Comparison of ENCODE assay signal across 1 cellular context in the genomic region with DNA sequence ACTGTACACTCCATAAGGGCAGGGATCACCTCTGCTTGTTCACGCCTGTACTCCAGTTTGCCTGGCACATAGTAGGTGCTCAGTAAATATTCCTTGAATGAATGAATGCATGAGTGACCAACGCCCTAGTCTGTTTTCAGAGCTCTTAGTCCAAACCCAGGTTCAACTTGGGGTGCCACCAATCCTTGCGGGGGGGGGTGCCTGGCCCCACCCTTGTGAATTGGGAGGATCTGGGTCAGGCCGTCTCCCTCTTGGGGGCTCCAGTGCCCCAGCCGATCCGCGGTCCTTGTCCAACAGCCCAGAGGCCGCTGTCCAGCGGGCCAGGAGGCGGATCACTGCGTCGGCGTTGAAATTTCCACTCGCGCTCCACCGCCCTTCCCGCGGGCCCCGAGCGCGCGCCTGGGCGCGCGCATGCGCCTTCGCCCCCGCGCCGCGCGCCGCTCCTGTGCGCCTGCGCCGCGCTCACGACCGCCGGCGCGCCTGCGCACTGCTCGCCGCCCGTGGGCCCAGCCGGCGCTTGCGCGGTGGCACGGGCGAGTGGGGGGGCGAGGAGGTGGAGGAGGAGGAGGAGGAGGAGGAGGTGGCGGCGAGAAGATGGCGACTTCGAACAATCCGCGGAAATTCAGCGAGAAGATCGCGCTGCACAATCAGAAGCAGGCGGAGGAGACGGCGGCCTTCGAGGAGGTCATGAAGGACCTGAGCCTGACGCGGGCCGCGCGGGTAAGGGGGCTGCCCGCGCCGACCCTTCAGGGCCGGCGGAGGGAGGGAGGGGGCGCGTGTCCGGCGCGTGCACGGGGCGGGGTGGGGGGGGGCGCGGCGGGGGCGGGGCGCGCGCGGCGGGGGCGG.
TF ChIP-seq lines count a peak whose summit lies in the region.

A gene with protein sequence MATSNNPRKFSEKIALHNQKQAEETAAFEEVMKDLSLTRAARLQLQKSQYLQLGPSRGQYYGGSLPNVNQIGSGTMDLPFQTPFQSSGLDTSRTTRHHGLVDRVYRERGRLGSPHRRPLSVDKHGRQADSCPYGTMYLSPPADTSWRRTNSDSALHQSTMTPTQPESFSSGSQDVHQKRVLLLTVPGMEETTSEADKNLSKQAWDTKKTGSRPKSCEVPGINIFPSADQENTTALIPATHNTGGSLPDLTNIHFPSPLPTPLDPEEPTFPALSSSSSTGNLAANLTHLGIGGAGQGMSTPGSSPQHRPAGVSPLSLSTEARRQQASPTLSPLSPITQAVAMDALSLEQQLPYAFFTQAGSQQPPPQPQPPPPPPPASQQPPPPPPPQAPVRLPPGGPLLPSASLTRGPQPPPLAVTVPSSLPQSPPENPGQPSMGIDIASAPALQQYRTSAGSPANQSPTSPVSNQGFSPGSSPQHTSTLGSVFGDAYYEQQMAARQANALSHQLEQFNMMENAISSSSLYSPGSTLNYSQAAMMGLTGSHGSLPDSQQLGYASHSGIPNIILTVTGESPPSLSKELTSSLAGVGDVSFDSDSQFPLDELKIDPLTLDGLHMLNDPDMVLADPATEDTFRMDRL (plus strand): TSS at position 572 of the 846 bp plus-strand sequence. CDS start 23 bp downstream, at position 595.

TF ChIP-seq in K562, 482 proteins besides CTCF, POLR2A, EP300 and RAD21 (continues in another document):
- TF ChIP-seq, protein P1, sequence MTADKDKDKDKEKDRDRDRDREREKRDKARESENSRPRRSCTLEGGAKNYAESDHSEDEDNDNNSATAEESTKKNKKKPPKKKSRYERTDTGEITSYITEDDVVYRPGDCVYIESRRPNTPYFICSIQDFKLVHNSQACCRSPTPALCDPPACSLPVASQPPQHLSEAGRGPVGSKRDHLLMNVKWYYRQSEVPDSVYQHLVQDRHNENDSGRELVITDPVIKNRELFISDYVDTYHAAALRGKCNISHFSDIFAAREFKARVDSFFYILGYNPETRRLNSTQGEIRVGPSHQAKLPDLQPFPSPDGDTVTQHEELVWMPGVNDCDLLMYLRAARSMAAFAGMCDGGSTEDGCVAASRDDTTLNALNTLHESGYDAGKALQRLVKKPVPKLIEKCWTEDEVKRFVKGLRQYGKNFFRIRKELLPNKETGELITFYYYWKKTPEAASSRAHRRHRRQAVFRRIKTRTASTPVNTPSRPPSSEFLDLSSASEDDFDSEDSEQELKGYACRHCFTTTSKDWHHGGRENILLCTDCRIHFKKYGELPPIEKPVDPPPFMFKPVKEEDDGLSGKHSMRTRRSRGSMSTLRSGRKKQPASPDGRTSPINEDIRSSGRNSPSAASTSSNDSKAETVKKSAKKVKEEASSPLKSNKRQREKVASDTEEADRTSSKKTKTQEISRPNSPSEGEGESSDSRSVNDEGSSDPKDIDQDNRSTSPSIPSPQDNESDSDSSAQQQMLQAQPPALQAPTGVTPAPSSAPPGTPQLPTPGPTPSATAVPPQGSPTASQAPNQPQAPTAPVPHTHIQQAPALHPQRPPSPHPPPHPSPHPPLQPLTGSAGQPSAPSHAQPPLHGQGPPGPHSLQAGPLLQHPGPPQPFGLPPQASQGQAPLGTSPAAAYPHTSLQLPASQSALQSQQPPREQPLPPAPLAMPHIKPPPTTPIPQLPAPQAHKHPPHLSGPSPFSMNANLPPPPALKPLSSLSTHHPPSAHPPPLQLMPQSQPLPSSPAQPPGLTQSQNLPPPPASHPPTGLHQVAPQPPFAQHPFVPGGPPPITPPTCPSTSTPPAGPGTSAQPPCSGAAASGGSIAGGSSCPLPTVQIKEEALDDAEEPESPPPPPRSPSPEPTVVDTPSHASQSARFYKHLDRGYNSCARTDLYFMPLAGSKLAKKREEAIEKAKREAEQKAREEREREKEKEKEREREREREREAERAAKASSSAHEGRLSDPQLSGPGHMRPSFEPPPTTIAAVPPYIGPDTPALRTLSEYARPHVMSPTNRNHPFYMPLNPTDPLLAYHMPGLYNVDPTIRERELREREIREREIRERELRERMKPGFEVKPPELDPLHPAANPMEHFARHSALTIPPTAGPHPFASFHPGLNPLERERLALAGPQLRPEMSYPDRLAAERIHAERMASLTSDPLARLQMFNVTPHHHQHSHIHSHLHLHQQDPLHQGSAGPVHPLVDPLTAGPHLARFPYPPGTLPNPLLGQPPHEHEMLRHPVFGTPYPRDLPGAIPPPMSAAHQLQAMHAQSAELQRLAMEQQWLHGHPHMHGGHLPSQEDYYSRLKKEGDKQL (CRISPR knock-in tag; IDR thresholded peaks at IDR 0.05; ENCODE audit: borderline replicate concordance) = no peak
- TF ChIP-seq L3MBTL2 (IDR thresholded peaks at IDR 0.05) (peak; percentile 55; the same call in 1 of the 2 replicates), JUN (IDR thresholded peaks at IDR 0.05; ENCODE audit: borderline replicate concordance, low read depth, low read length) (no peak), JUN (CRISPR knock-in tag; IDR thresholded peaks at IDR 0.05; ENCODE audit: borderline replicate concordance) (no peak), ZNF551 (CRISPR knock-in tag; IDR thresholded peaks at IDR 0.05) (no peak), HMGN3 (IDR thresholded peaks at IDR 0.05; ENCODE audit: borderline replicate concordance, extremely low read depth, insufficient read length, low read depth, low read length) (no peak), SMAD1 (IDR thresholded peaks at IDR 0.05; ENCODE audit: low read depth, low read length, partially characterized antibody) (no peak), ZNF445 (CRISPR knock-in tag; IDR thresholded peaks at IDR 0.05; ENCODE audit: low read depth) (no peak), GTF2E2 (tag; IDR thresholded peaks at IDR 0.05) (no peak), MCM2 (IDR thresholded peaks at IDR 0.05; ENCODE audit: low read depth) (no peak), POU5F1 (IDR thresholded peaks at IDR 0.05; ENCODE audit: borderline replicate concordance, low read depth, low read length, partially characterized antibody) (peak; percentile 95), FOXM1 (IDR thresholded peaks at IDR 0.05; ENCODE audit: low read depth) (no peak; the same call in 1 of the 2 replicates), FOXM1 (CRISPR knock-in tag; IDR thresholded peaks at IDR 0.05; ENCODE audit: low read depth) (0 out of 2 replicates have a peak, but pooled peaks have one; percentile 33), KDM4B (IDR thresholded peaks at IDR 0.05; ENCODE audit: borderline replicate concordance in 2 of 2, low read depth in 1 of 2) (0 out of 4 replicates have a peak, but pooled peaks of 1 of the 2 experiments have one; percentile 24), PHF8 (IDR thresholded peaks at IDR 0.05; ENCODE audit: borderline replicate concordance, low read length) (peak; percentile 85; the same call in 1 of the 2 replicates), SREBF1 (IDR thresholded peaks at IDR 0.05; ENCODE audit: borderline replicate concordance, low read depth, low read length) (no peak), TRIM24 (IDR thresholded peaks at IDR 0.05) (peak in 1 of 2 experiments; percentile 26; a peak in 2 of 4 replicates), MAZ (CRISPR knock-in tag; conservative IDR thresholded peaks at IDR 0.05 in 1 of 2, IDR thresholded peaks at IDR 0.05 in 1 of 2) (peak; percentile 54 to 94), HCFC1 (IDR thresholded peaks at IDR 0.05; ENCODE audit: low read depth, low read length) (0 out of 2 replicates have a peak, but pooled peaks have one; percentile 26), SNRNP70 (optimal IDR thresholded peaks at IDR 0.05; ENCODE audit: low read depth, low read length) (no peak), RB1 (IDR thresholded peaks at IDR 0.05; ENCODE audit: low read depth) (peak; percentile 64), NR2F6 (CRISPR knock-in tag; IDR thresholded peaks at IDR 0.05) (no peak), CBX2 (IDR thresholded peaks at IDR 0.05; ENCODE audit: insufficient read depth, low read length, poor library complexity, severe bottlenecking) (no peak), BCL6 (CRISPR knock-in tag; IDR thresholded peaks at IDR 0.05) (no peak), HDAC2 (IDR thresholded peaks at IDR 0.05) (peak; percentile 94; the same call in 1 of the 2 replicates)
- TF ChIP-seq, protein P2, sequence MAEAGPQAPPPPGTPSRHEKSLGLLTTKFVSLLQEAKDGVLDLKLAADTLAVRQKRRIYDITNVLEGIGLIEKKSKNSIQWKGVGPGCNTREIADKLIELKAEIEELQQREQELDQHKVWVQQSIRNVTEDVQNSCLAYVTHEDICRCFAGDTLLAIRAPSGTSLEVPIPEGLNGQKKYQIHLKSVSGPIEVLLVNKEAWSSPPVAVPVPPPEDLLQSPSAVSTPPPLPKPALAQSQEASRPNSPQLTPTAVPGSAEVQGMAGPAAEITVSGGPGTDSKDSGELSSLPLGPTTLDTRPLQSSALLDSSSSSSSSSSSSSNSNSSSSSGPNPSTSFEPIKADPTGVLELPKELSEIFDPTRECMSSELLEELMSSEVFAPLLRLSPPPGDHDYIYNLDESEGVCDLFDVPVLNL (CRISPR knock-in tag; IDR thresholded peaks at IDR 0.05; ENCODE audit: low read depth) = no peak
- TF ChIP-seq, protein P3, sequence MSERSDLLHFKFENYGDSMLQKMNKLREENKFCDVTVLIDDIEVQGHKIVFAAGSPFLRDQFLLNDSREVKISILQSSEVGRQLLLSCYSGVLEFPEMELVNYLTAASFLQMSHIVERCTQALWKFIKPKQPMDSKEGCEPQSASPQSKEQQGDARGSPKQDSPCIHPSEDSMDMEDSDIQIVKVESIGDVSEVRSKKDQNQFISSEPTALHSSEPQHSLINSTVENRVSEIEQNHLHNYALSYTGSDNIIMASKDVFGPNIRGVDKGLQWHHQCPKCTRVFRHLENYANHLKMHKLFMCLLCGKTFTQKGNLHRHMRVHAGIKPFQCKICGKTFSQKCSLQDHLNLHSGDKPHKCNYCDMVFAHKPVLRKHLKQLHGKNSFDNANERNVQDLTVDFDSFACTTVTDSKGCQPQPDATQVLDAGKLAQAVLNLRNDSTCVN (CRISPR knock-in tag; IDR thresholded peaks at IDR 0.05) = no peak
- TF ChIP-seq, protein P4, sequence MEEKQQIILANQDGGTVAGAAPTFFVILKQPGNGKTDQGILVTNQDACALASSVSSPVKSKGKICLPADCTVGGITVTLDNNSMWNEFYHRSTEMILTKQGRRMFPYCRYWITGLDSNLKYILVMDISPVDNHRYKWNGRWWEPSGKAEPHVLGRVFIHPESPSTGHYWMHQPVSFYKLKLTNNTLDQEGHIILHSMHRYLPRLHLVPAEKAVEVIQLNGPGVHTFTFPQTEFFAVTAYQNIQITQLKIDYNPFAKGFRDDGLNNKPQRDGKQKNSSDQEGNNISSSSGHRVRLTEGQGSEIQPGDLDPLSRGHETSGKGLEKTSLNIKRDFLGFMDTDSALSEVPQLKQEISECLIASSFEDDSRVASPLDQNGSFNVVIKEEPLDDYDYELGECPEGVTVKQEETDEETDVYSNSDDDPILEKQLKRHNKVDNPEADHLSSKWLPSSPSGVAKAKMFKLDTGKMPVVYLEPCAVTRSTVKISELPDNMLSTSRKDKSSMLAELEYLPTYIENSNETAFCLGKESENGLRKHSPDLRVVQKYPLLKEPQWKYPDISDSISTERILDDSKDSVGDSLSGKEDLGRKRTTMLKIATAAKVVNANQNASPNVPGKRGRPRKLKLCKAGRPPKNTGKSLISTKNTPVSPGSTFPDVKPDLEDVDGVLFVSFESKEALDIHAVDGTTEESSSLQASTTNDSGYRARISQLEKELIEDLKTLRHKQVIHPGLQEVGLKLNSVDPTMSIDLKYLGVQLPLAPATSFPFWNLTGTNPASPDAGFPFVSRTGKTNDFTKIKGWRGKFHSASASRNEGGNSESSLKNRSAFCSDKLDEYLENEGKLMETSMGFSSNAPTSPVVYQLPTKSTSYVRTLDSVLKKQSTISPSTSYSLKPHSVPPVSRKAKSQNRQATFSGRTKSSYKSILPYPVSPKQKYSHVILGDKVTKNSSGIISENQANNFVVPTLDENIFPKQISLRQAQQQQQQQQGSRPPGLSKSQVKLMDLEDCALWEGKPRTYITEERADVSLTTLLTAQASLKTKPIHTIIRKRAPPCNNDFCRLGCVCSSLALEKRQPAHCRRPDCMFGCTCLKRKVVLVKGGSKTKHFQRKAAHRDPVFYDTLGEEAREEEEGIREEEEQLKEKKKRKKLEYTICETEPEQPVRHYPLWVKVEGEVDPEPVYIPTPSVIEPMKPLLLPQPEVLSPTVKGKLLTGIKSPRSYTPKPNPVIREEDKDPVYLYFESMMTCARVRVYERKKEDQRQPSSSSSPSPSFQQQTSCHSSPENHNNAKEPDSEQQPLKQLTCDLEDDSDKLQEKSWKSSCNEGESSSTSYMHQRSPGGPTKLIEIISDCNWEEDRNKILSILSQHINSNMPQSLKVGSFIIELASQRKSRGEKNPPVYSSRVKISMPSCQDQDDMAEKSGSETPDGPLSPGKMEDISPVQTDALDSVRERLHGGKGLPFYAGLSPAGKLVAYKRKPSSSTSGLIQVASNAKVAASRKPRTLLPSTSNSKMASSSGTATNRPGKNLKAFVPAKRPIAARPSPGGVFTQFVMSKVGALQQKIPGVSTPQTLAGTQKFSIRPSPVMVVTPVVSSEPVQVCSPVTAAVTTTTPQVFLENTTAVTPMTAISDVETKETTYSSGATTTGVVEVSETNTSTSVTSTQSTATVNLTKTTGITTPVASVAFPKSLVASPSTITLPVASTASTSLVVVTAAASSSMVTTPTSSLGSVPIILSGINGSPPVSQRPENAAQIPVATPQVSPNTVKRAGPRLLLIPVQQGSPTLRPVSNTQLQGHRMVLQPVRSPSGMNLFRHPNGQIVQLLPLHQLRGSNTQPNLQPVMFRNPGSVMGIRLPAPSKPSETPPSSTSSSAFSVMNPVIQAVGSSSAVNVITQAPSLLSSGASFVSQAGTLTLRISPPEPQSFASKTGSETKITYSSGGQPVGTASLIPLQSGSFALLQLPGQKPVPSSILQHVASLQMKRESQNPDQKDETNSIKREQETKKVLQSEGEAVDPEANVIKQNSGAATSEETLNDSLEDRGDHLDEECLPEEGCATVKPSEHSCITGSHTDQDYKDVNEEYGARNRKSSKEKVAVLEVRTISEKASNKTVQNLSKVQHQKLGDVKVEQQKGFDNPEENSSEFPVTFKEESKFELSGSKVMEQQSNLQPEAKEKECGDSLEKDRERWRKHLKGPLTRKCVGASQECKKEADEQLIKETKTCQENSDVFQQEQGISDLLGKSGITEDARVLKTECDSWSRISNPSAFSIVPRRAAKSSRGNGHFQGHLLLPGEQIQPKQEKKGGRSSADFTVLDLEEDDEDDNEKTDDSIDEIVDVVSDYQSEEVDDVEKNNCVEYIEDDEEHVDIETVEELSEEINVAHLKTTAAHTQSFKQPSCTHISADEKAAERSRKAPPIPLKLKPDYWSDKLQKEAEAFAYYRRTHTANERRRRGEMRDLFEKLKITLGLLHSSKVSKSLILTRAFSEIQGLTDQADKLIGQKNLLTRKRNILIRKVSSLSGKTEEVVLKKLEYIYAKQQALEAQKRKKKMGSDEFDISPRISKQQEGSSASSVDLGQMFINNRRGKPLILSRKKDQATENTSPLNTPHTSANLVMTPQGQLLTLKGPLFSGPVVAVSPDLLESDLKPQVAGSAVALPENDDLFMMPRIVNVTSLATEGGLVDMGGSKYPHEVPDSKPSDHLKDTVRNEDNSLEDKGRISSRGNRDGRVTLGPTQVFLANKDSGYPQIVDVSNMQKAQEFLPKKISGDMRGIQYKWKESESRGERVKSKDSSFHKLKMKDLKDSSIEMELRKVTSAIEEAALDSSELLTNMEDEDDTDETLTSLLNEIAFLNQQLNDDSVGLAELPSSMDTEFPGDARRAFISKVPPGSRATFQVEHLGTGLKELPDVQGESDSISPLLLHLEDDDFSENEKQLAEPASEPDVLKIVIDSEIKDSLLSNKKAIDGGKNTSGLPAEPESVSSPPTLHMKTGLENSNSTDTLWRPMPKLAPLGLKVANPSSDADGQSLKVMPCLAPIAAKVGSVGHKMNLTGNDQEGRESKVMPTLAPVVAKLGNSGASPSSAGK (IDR thresholded peaks at IDR 0.05) = peak; percentile 52; the same call in 1 of the 2 replicates
- TF ChIP-seq, protein P5, sequence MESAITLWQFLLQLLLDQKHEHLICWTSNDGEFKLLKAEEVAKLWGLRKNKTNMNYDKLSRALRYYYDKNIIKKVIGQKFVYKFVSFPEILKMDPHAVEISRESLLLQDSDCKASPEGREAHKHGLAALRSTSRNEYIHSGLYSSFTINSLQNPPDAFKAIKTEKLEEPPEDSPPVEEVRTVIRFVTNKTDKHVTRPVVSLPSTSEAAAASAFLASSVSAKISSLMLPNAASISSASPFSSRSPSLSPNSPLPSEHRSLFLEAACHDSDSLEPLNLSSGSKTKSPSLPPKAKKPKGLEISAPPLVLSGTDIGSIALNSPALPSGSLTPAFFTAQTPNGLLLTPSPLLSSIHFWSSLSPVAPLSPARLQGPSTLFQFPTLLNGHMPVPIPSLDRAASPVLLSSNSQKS (CRISPR knock-in tag; IDR thresholded peaks at IDR 0.05) = no peak
